Comparison of ENCODE assay signal across 19 cellular contexts in genomic region chr17:4487820-4488716, GRCh38. TPM values are rescaled to one million over a fixed set of nuclear protein-coding genes. Genes with fewer than 3 reads are reported as not detected.
DNase-seq lines count a peak whose midpoint lies in the region; ATAC-seq and TF ChIP-seq lines count a peak whose summit lies in the region.
"Had no signal": no experiment of that assay in that cellular context is flagged by ENCODE, and none has a peak within 500 bp of the region (broad histone marks: within the 10 kb centered on the region; RNA-seq: fewer than 3 reads in every experiment).

No MANE protein-coding gene starts in this region.

- no peak overlapping the region for H3K23ac ChIP-seq in trophoblast cell (ENCODE audit: low read length)

- no peaks in the 10 kb centered on the region for H3F3A ChIP-seq in PC-3 (ENCODE audit: low read length, unreplicated experiment)

- 83 to 85% methylated on average over 23 to 24 of the region's 24 CpGs for WGBS in ectodermal cell, 2 experiments
- no CpG with 5 or more reads among the region's 24 CpGs for WGBS in trophoblast cell (ENCODE audit: extremely low coverage, insufficient coverage, insufficient read length)

- peak overlapping the region; percentile 99 for H2BK120ac ChIP-seq in trophoblast cell (ENCODE audit: insufficient read depth, low read length, poor library complexity)

- POLR2A ChIA-PET in PC-3 (lab: Charles Lee; ENCODE audit: unreplicated experiment): no interaction called here

- H2BK12ac ChIP-seq in trophoblast cell (ENCODE audit: low read length): peak overlapping the region; percentile 99

- peak overlapping the region; percentile 73 for H3K14ac ChIP-seq in trophoblast cell (ENCODE audit: low read length)

- no peak for TF ChIP-seq CTCF in PC-3 (conservative IDR thresholded peaks at IDR 0.05; ENCODE audit: low read depth, low read length)

- CTCF ChIA-PET in PC-3 (lab: Charles Lee): no interaction called here

- H3K9me2 ChIP-seq in PC-3 (replicated peaks; ENCODE audit: low read length): no peaks in the 10 kb centered on the region

- H3K4me1 ChIP-seq in ectodermal cell (ENCODE audit: control insufficient read depth, insufficient read depth, low read length) (no peaks in the 10 kb centered on the region), trophoblast cell (ENCODE audit: control insufficient read depth in 1 of 2, insufficient read depth in 2 of 2, low read length in 2 of 2) (peaks cover 61 to 73% of the 10 kb centered on the region in 2 experiments), PC-3 (ENCODE audit: insufficient read depth, low read length) (peaks cover 15% of the 10 kb centered on the region)

- H3K27me3 ChIP-seq in ectodermal cell (ENCODE audit: control insufficient read depth, insufficient read depth, low read length, poor library complexity, severe bottlenecking) (no peaks in the 10 kb centered on the region), trophoblast cell (ENCODE audit: insufficient read depth, low read length) (no peaks in the 10 kb centered on the region), PC-3 (ENCODE audit: low read length) (no peaks in the 10 kb centered on the region)

- no peak overlapping the region for H3K4me3 ChIP-seq in ectodermal cell (ENCODE audit: insufficient read depth, low read depth, low read length)
- H3K4me3 ChIP-seq in trophoblast cell (ENCODE audit: low read depth, low read length): no peak overlapping the region
- no peak overlapping the region for H3K4me3 ChIP-seq in PC-3 (ENCODE audit: low read length)
- H3K4me3 ChIP-seq: A549 had no signal

- peaks cover 13% of the 10 kb centered on the region for H3K79me2 ChIP-seq in trophoblast cell (ENCODE audit: control insufficient read depth, insufficient read depth, low read length, poor library complexity)
- no peaks in the 10 kb centered on the region for H3K79me2 ChIP-seq in PC-3 (ENCODE audit: low read length)

- H3K9ac ChIP-seq in trophoblast cell (ENCODE audit: low read length) (no peak overlapping the region), PC-3 (ENCODE audit: low read length) (no peak overlapping the region)
- H3K9ac ChIP-seq: KMS-11 had no signal

- H3K4me2 ChIP-seq in trophoblast cell (ENCODE audit: low read length): no peak overlapping the region
- H3K4me2 ChIP-seq in PC-3 (ENCODE audit: low read length): no peak overlapping the region
- H3K4me2 ChIP-seq: A549, KMS-11 had no signal

- peak overlapping the region; percentile 64 for H3K4ac ChIP-seq in trophoblast cell (ENCODE audit: low read depth, low read length)

- peak overlapping the region; percentile 98 for H2BK5ac ChIP-seq in trophoblast cell (ENCODE audit: low read depth, low read length, poor library complexity)

- peak overlapping the region; percentile 96 for H4K91ac ChIP-seq in trophoblast cell (ENCODE audit: low read depth, low read length)

- intact Hi-C loops in PC-3 (cut with micrococcal nuclease): no loop called here

- H2AK5ac ChIP-seq in trophoblast cell (ENCODE audit: low read length): peak overlapping the region; percentile 6

- H3K9me3 ChIP-seq in ectodermal cell (ENCODE audit: control insufficient read depth, low read length) (no peaks in the 10 kb centered on the region), trophoblast cell (ENCODE audit: insufficient read depth, low read depth, low read length) (no peaks in the 10 kb centered on the region), PC-3 (ENCODE audit: low read length) (no peaks in the 10 kb centered on the region)
- H3K9me3 ChIP-seq: A549 had no signal

- H3K36me3 ChIP-seq in ectodermal cell (ENCODE audit: control insufficient read depth, insufficient read depth, low read length): no peaks in the 10 kb centered on the region
- H3K36me3 ChIP-seq in trophoblast cell (ENCODE audit: control insufficient read depth in 1 of 2, insufficient read depth in 2 of 2, low read length in 2 of 2): no peaks in the 10 kb centered on the region
- no peaks in the 10 kb centered on the region for H3K36me3 ChIP-seq in PC-3 (ENCODE audit: low read depth, low read length)

- no TSS peak for BruUV-seq in PC-3 (replicated peaks; lab: Mats Ljungman, UMichigan)

- DNase-seq in activated effector memory CD4-positive, alpha-beta T cell treated with anti-CD3 and anti-CD28 coated beads, Interleukin-2, amount 50 U/mL, for 16 hours: peak; percentile 59
- no peak for DNase-seq in activated effector memory CD4-positive, alpha-beta T cell treated with Interleukin-2 at 50 U/mL for 16 hours
- DNase-seq in NCI-H1694 (lab: John Stamatoyannopoulos, UW): peak; percentile 59
- no peak for DNase-seq in trophoblast cell
- no peak for DNase-seq in PC-3
- DNase-seq in NCI-H1105 treated with DMSO at 0.1 percent for 48 hours (lab: John Stamatoyannopoulos, UW): no peak
- DNase-seq: CD4-positive, CD25-positive, alpha-beta regulatory T cell; H7; NCI-H1092 treated with DMSO at 0.1 percent for 48 hours; NCI-H1930; NCI-H524 had no signal

- no peak overlapping the region for H2AFZ ChIP-seq in trophoblast cell (ENCODE audit: insufficient read depth, low read length, poor library complexity)
- H2AFZ ChIP-seq in PC-3 (ENCODE audit: low read length): no peak overlapping the region

- peaks cover 72% of the 10 kb centered on the region for H3K79me1 ChIP-seq in trophoblast cell (ENCODE audit: low read length)

- H3K27ac ChIP-seq in ectodermal cell (ENCODE audit: insufficient read depth, low read depth, low read length, poor library complexity, severe bottlenecking) (peak overlapping the region; percentile 26), trophoblast cell (ENCODE audit: low read depth, low read length) (peak overlapping the region; percentile 21), PC-3 (ENCODE audit: low read length) (no peak overlapping the region)
- H3K27ac ChIP-seq: A549, KMS-11, RWPE1 had no signal

- H4K20me1 ChIP-seq in PC-3 (ENCODE audit: low read length): no peaks in the 10 kb centered on the region

- peak overlapping the region; percentile 78 for H3K18ac ChIP-seq in trophoblast cell (ENCODE audit: low read length)

- H4K12ac ChIP-seq in trophoblast cell (ENCODE audit: low read depth, low read length): no peak overlapping the region

- ATAC-seq in PC-3: no peak
- no peak for ATAC-seq in HG02763 (IDR thresholded peaks at IDR 0.05; ENCODE audit: unreplicated experiment)
- ATAC-seq: A549 had no signal

- H4K8ac ChIP-seq in trophoblast cell (ENCODE audit: low read depth, low read length): peak overlapping the region; percentile 64

RNA-seq across cellular contexts. Expression of gene SPNS2, which starts 10.6 kb away (rescaled TPM):
- 1.9 TPM for polyA plus RNA-seq in ectodermal cell (2013, experiment 1 of 4)
- 1.2 TPM for polyA plus RNA-seq in ectodermal cell (2013, experiment 2 of 4)
- polyA plus RNA-seq in ectodermal cell (2013, experiment 3 of 4): 1.4 TPM
- 1.9 TPM for polyA plus RNA-seq in ectodermal cell (2013, experiment 4 of 4)
- polyA plus RNA-seq in trophoblast cell (2013): 153 and 164 TPM in 2 replicates
- 2.6 and 7.9 TPM in 2 replicates for total RNA-seq in PC-3 (2014; rRNA removed)
- total RNA-seq: Daoy, MCF 10A had no signal
- polyA plus RNA-seq: CD4-positive, CD25-positive, alpha-beta regulatory T cell had no signal

RNA-seq across cellular contexts. Expression of gene SPNS3, which starts 54.3 kb away (rescaled TPM):
- polyA plus RNA-seq in ectodermal cell (2013, experiment 1 of 4): not detected
- not detected for polyA plus RNA-seq in ectodermal cell (2013, experiment 2 of 4)
- polyA plus RNA-seq in ectodermal cell (2013, experiment 3 of 4): not detected
- polyA plus RNA-seq in ectodermal cell (2013, experiment 4 of 4): 0.16 TPM
- 2.2 TPM in 2 replicates for polyA plus RNA-seq in trophoblast cell (2013)
- 0.69 and 2.6 TPM in 2 replicates for total RNA-seq in PC-3 (2014; rRNA removed)
- total RNA-seq: H7, MCF 10A, SK-MEL-5 had no signal
- polyA plus RNA-seq: A549 had no signal

Comparison
In these comparisons a context has a peak if more than half of its experiments do, and no peak if none do; other contexts are left out.
1. DNase-seq: peak in activated effector memory CD4-positive, alpha-beta T cell treated with anti-CD3 and anti-CD28 coated beads, Interleukin-2, amount 50 U/mL, for 16 hours (single experiment) and NCI-H1694 (single experiment); none in activated effector memory CD4-positive, alpha-beta T cell treated with Interleukin-2 at 50 U/mL for 16 hours (single experiment), trophoblast cell (0 of 2), PC-3 (single experiment) and NCI-H1105 treated with DMSO at 0.1 percent for 48 hours (single experiment).